ENCODE assay signal across 28 cellular contexts in the genomic region with DNA sequence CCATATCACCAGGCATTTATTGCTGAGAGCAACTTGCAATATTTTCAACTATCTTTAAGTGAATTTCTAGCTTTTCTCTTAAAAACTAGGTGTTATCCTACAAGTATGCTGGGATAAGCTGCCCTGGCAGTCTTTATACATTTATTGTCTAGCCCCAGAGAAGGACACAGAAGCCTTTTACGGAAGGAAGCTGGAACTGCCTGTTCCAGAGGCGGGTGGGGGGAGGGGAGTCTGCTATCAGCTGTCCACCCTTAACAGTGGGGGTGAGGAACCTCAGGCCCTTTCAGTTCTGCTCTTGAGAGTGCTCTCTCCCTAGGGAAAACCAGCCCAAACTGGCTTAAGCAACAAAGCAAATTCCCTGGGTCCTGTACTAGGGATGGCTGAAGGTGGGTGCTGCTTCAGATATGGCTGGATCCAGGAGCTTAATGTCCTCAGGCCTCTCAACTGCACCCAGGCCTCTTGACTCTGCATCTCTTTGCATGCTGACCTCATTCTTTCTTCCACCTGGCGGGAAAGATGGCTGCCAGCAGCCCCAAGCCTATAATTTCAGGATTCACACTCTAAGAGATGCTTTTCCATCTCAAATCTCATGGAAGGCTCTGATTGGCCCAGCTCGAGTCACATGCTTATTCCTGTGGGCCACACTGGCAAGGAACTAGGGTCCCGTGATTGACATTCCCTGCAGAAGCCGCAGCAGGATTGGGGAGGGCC. TPM values are rescaled to one million over a fixed set of nuclear protein-coding genes. Genes with fewer than 3 reads are reported as not detected.
"Had no signal": no experiment of that assay in that cellular context is flagged by ENCODE, and none has a peak within 500 bp of the region (broad histone marks: within the 10 kb centered on the region; RNA-seq: fewer than 3 reads in every experiment).

No MANE protein-coding gene starts in this region.

- H3K4me3 Mint-ChIP-seq: activated CD4-positive, alpha-beta T cell treated with anti-CD3 and anti-CD28 coated beads, Interleukin-2, amount 10 ng/mL, durations not matched to agents 7 days and 5 days; activated CD8-positive, alpha-beta memory T cell treated with anti-CD3 and anti-CD28 coated beads, Interleukin-2, amount 10 ng/mL, durations not matched to agents 7 days and 5 days; activated CD8-positive, alpha-beta T cell treated with anti-CD3 and anti-CD28 coated beads for 36 hours; activated naive CD8-positive, alpha-beta T cell treated with anti-CD3 and anti-CD28 coated beads, Interleukin-2, amount 50 U/mL, for 24 hours; activated T-helper 1 cell treated with anti-CD3 and anti-CD28 coated beads, Interleukin-12 subunit alpha, Interleukin-12 subunit beta, Interleukin-2, Interleukin-4 antibody, amounts not matched to agents 30 ng/mL and 10 ng/mL and 1 ng/mL, durations not matched to agents 14 hours and 24 hours and 36 hours; mesothelial cell of epicardium; natural killer cell had no signal

- ATAC-seq: activated CD8-positive, alpha-beta memory T cell treated with anti-CD3 and anti-CD28 coated beads, Interleukin-2, amount 10 ng/mL, durations not matched to agents 7 days and 5 days; activated CD8-positive, alpha-beta T cell treated with anti-CD3 and anti-CD28 coated beads for 36 hours; activated naive CD8-positive, alpha-beta T cell treated with anti-CD3 and anti-CD28 coated beads, Interleukin-2, amount 50 U/mL, for 24 hours; body of pancreas; gastroesophageal sphincter; left colon; natural killer cell; psoas muscle had no signal

- H3K4me1 Mint-ChIP-seq: activated CD4-positive, alpha-beta T cell treated with anti-CD3 and anti-CD28 coated beads, Interleukin-2, amount 10 ng/mL, durations not matched to agents 7 days and 5 days; activated CD8-positive, alpha-beta memory T cell treated with anti-CD3 and anti-CD28 coated beads, Interleukin-2, amount 10 ng/mL, durations not matched to agents 7 days and 5 days; activated naive CD8-positive, alpha-beta T cell treated with anti-CD3 and anti-CD28 coated beads, Interleukin-2, amount 50 U/mL, for 24 hours; mesothelial cell of epicardium; natural killer cell had no signal

- DNase-seq: activated CD4-positive, alpha-beta T cell treated with anti-CD3 and anti-CD28 coated beads, Interleukin-2, amount 10 ng/mL, durations not matched to agents 7 days and 5 days; activated CD4-positive, CD25-positive, alpha-beta regulatory T cell treated with anti-CD3 and anti-CD28 coated beads, Interleukin-2, amount 50 U/mL, for 72 hours; activated CD8-positive, alpha-beta memory T cell treated with anti-CD3 and anti-CD28 coated beads, Interleukin-2, amount 10 ng/mL, durations not matched to agents 7 days and 5 days; activated CD8-positive, alpha-beta T cell treated with anti-CD3 and anti-CD28 coated beads for 36 hours; activated gamma-delta T cell; activated naive CD4-positive, alpha-beta T cell treated with anti-CD3 and anti-CD28 coated beads, Interleukin-2, amount 50 U/mL, for 16 hours; activated naive CD8-positive, alpha-beta T cell treated with anti-CD3 and anti-CD28 coated beads, Interleukin-2, amount 50 U/mL, for 24 hours; activated T-cell treated with anti-CD3 and anti-CD28 coated beads for 4 hours; body of pancreas; central memory CD4-positive, alpha-beta T cell; heart left ventricle; left colon; natural killer cell; psoas muscle; spleen; stimulated activated CD4-positive, alpha-beta T cell treated with anti-CD3 and anti-CD28 coated beads, Interleukin-4, amount 100 ng/mL, for 1 hour; stimulated activated naive CD4-positive, alpha-beta T cell; thyroid gland; uterus; WERI-Rb-1 had no signal

- H3K36me3 Mint-ChIP-seq: activated CD8-positive, alpha-beta memory T cell treated with anti-CD3 and anti-CD28 coated beads, Interleukin-2, amount 10 ng/mL, durations not matched to agents 7 days and 5 days; mesothelial cell of epicardium; natural killer cell had no signal

- H3K27me3 Mint-ChIP-seq: activated CD4-positive, alpha-beta T cell treated with anti-CD3 and anti-CD28 coated beads, Interleukin-2, amount 10 ng/mL, durations not matched to agents 7 days and 5 days; activated CD8-positive, alpha-beta memory T cell treated with anti-CD3 and anti-CD28 coated beads, Interleukin-2, amount 10 ng/mL, durations not matched to agents 7 days and 5 days; activated CD8-positive, alpha-beta T cell treated with anti-CD3 and anti-CD28 coated beads for 36 hours; activated naive CD8-positive, alpha-beta T cell treated with anti-CD3 and anti-CD28 coated beads, Interleukin-2, amount 50 U/mL, for 24 hours had no signal

- H3K27ac ChIP-seq: body of pancreas, esophagus muscularis mucosa, gastroesophageal sphincter, heart left ventricle, psoas muscle, right atrium auricular region, spleen, thyroid gland, uterus, WERI-Rb-1 had no signal

- H3K9me3 Mint-ChIP-seq: activated CD4-positive, alpha-beta T cell treated with anti-CD3 and anti-CD28 coated beads, Interleukin-2, amount 10 ng/mL, durations not matched to agents 7 days and 5 days; activated CD8-positive, alpha-beta T cell treated with anti-CD3 and anti-CD28 coated beads for 36 hours; activated naive CD8-positive, alpha-beta T cell treated with anti-CD3 and anti-CD28 coated beads, Interleukin-2, amount 50 U/mL, for 24 hours; activated T-helper 1 cell treated with anti-CD3 and anti-CD28 coated beads, Interleukin-12 subunit alpha, Interleukin-12 subunit beta, Interleukin-2, Interleukin-4 antibody, amounts not matched to agents 30 ng/mL and 10 ng/mL and 1 ng/mL, durations not matched to agents 14 hours and 24 hours and 36 hours; mesothelial cell of epicardium; natural killer cell had no signal

- H3K27ac Mint-ChIP-seq: activated CD4-positive, alpha-beta T cell treated with anti-CD3 and anti-CD28 coated beads, Interleukin-2, amount 10 ng/mL, durations not matched to agents 7 days and 5 days; activated CD8-positive, alpha-beta memory T cell treated with anti-CD3 and anti-CD28 coated beads, Interleukin-2, amount 10 ng/mL, durations not matched to agents 7 days and 5 days; activated CD8-positive, alpha-beta T cell treated with anti-CD3 and anti-CD28 coated beads for 36 hours; activated naive CD8-positive, alpha-beta T cell treated with anti-CD3 and anti-CD28 coated beads, Interleukin-2, amount 50 U/mL, for 24 hours; activated T-helper 1 cell treated with anti-CD3 and anti-CD28 coated beads, Interleukin-12 subunit alpha, Interleukin-12 subunit beta, Interleukin-2, Interleukin-4 antibody, amounts not matched to agents 30 ng/mL and 10 ng/mL and 1 ng/mL, durations not matched to agents 14 hours and 24 hours and 36 hours; mesothelial cell of epicardium; natural killer cell had no signal

RNA-seq across cellular contexts. Expression of a gene that starts 48.6 kb away (rescaled TPM):
- total RNA-seq: activated CD4-positive, alpha-beta T cell treated with anti-CD3 and anti-CD28 coated beads, Interleukin-2, amount 10 ng/mL, durations not matched to agents 7 days and 5 days; activated CD8-positive, alpha-beta memory T cell treated with anti-CD3 and anti-CD28 coated beads, Interleukin-2, amount 10 ng/mL, durations not matched to agents 7 days and 5 days; activated CD8-positive, alpha-beta T cell treated with anti-CD3 and anti-CD28 coated beads for 36 hours; activated T-helper 1 cell treated with anti-CD3 and anti-CD28 coated beads, Interleukin-12 subunit alpha, Interleukin-12 subunit beta, Interleukin-2, Interleukin-4 antibody, amounts not matched to agents 30 ng/mL and 10 ng/mL and 1 ng/mL, durations not matched to agents 14 hours and 24 hours and 36 hours; lung microvascular endothelial cell; natural killer cell; osteocyte; T-helper 2 cell treated with Interferon-gamma antibody and Interleukin-4, amounts not matched to agents 100 ng/mL and 5 ng/mL, for 36 hours had no signal

RNA-seq across cellular contexts. Expression of a gene that starts 59.0 kb away (rescaled TPM):
- total RNA-seq: activated CD4-positive, alpha-beta T cell treated with anti-CD3 and anti-CD28 coated beads, Interleukin-2, amount 10 ng/mL, durations not matched to agents 7 days and 5 days; activated CD8-positive, alpha-beta memory T cell treated with anti-CD3 and anti-CD28 coated beads, Interleukin-2, amount 10 ng/mL, durations not matched to agents 7 days and 5 days; activated T-helper 1 cell treated with anti-CD3 and anti-CD28 coated beads, Interleukin-12 subunit alpha, Interleukin-12 subunit beta, Interleukin-2, Interleukin-4 antibody, amounts not matched to agents 30 ng/mL and 10 ng/mL and 1 ng/mL, durations not matched to agents 14 hours and 24 hours and 36 hours; osteocyte; T-helper 2 cell treated with Interferon-gamma antibody and Interleukin-4, amounts not matched to agents 100 ng/mL and 5 ng/mL, for 36 hours had no signal
